Comparison of ENCODE assay signal across 18 cellular contexts in the genomic region with DNA sequence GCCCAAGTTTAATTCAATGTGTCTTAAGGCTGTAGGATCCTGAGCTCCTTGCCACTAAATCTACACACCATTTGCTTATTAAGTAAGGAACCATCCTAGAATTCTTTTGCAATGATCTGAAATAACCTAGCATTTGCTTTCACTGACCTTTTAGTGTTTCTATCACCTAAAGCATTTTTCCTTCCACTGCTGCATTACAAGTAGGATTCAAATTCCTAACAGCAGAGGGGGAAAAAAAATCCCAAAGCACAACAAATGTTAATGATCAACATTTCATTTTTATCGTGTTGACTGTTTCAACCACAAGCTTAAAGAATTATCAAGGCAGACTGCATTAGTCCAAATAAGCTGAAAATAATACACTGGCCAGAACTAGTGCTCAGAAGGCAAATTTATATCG.
DNase-seq lines count a peak whose midpoint lies in the region; ATAC-seq and TF ChIP-seq lines count a peak whose summit lies in the region.
"Had no signal": no experiment of that assay in that cellular context is flagged by ENCODE, and none has a peak within 500 bp of the region (broad histone marks: within the 10 kb centered on the region; RNA-seq: fewer than 3 reads in every experiment).

No MANE protein-coding gene starts in this region.

- peaks cover 10% of the 10 kb centered on the region for H3K9me3 Mint-ChIP-seq in neural crest cell
- H3K9me3 Mint-ChIP-seq: activated CD4-positive, alpha-beta T cell treated with anti-CD3 and anti-CD28 coated beads, Interleukin-2, amount 10 ng/mL, durations not matched to agents 24 days and 14 days; CD4-positive, alpha-beta memory T cell; naive thymus-derived CD8-positive, alpha-beta T cell had no signal

- H3K27ac Mint-ChIP-seq in neural crest cell (ENCODE audit: unreplicated experiment), result peak overlapping the region; percentile 65
- H3K27ac Mint-ChIP-seq: activated CD4-positive, alpha-beta T cell treated with anti-CD3 and anti-CD28 coated beads, Interleukin-2, amount 10 ng/mL, durations not matched to agents 24 days and 14 days; CD4-positive, alpha-beta memory T cell; naive thymus-derived CD8-positive, alpha-beta T cell had no signal

- H3K4me1 ChIP-seq in SJCRH30, result peaks cover 22% of the 10 kb centered on the region

- peak overlapping the region; percentile 35 for H3K4me3 ChIP-seq in SJCRH30
- H3K4me3 ChIP-seq: vagina had no signal

- H3K27me3 Mint-ChIP-seq in neural crest cell (ENCODE audit: low read depth), result no peaks in the 10 kb centered on the region
- H3K27me3 Mint-ChIP-seq: activated CD4-positive, alpha-beta T cell treated with anti-CD3 and anti-CD28 coated beads, Interleukin-2, amount 10 ng/mL, durations not matched to agents 24 days and 14 days; CD4-positive, alpha-beta memory T cell; naive thymus-derived CD8-positive, alpha-beta T cell had no signal

- no peaks in the 10 kb centered on the region for H3K36me3 ChIP-seq in SJCRH30
- H3K36me3 ChIP-seq: vagina had no signal

- H3K27ac ChIP-seq in SJCRH30, result peak overlapping the region; percentile 71
- H3K27ac ChIP-seq: HL-60, vagina had no signal

- peaks cover 38% of the 10 kb centered on the region for H3K4me1 Mint-ChIP-seq in neural crest cell
- H3K4me1 Mint-ChIP-seq: activated CD4-positive, alpha-beta T cell treated with anti-CD3 and anti-CD28 coated beads, Interleukin-2, amount 10 ng/mL, durations not matched to agents 24 days and 14 days; CD4-positive, alpha-beta memory T cell had no signal

- no peaks in the 10 kb centered on the region for H3K9me3 ChIP-seq in SJCRH30 (replicated peaks)
- H3K9me3 ChIP-seq: vagina had no signal

- no peaks in the 10 kb centered on the region for H3K27me3 ChIP-seq in SJCRH30
- H3K27me3 ChIP-seq: vagina had no signal

- peaks cover 16% of the 10 kb centered on the region for H3K36me3 Mint-ChIP-seq in neural crest cell (ENCODE audit: low read depth)

- H3K4me3 Mint-ChIP-seq in neural crest cell, result peak overlapping the region; percentile 58
- H3K4me3 Mint-ChIP-seq: activated CD4-positive, alpha-beta T cell treated with anti-CD3 and anti-CD28 coated beads, Interleukin-2, amount 10 ng/mL, durations not matched to agents 24 days and 14 days; CD4-positive, alpha-beta memory T cell; naive thymus-derived CD8-positive, alpha-beta T cell had no signal

- TF ChIP-seq CTCF in neural crest cell (conservative IDR thresholded peaks at IDR 0.05), result no peak

- DNase-seq in EH (ENCODE audit: low read depth), result peak; percentile 47
- peak in 1 of 2 experiments; percentile 45 for DNase-seq in SJCRH30
- DNase-seq in fibroblast of peridontal ligament (ENCODE audit: extremely low read depth), result peak; percentile 23
- no peak for DNase-seq in neural crest cell (ENCODE audit: low read depth, low spot score)
- DNase-seq in RPMI8226, result no peak
- DNase-seq: activated CD4-positive, alpha-beta T cell treated with anti-CD3 and anti-CD28 coated beads, Interleukin-2, amount 10 ng/mL, durations not matched to agents 24 days and 14 days; CD4-positive, alpha-beta memory T cell; Karpas-422; left ventricle myocardium superior; naive thymus-derived CD8-positive, alpha-beta T cell; NCI-H1694; NCI-H526 treated with DMSO at 0.1 percent for 48 hours; stimulated activated naive CD4-positive, alpha-beta T cell had no signal

- ATAC-seq in GM21576 (IDR thresholded peaks at IDR 0.05; ENCODE audit: unreplicated experiment) (no peak), HG02870 (IDR thresholded peaks at IDR 0.05; ENCODE audit: unreplicated experiment) (no peak), HG02981 (IDR thresholded peaks at IDR 0.05; ENCODE audit: unreplicated experiment) (no peak)
- ATAC-seq: left ventricle myocardium superior; naive thymus-derived CD8-positive, alpha-beta T cell had no signal

Comparison
In these comparisons a context has a peak if more than half of its experiments do, and no peak if none do; other contexts are left out.
1. DNase-seq: peak in EH (single experiment) and fibroblast of peridontal ligament (single experiment); none in neural crest cell (single experiment) and RPMI8226 (single experiment).